Comparison of ENCODE assay signal across 8 cellular contexts in genomic region chr5:103258957-103259704, GRCh38. TPM values are rescaled to one million over a fixed set of nuclear protein-coding genes. Genes with fewer than 3 reads are reported as not detected.
DNase-seq lines count a peak whose midpoint lies in the region; ATAC-seq and TF ChIP-seq lines count a peak whose summit lies in the region.

No MANE protein-coding gene starts in this region.

- 0 to 1% methylated on average over 81 to 91 of the region's 91 CpGs for WGBS in heart right ventricle, 2 donors
- WGBS in prostate gland: under 1% methylated on average over 68 of the region's 91 CpGs
- WGBS in urinary bladder: under 1% methylated on average over 91 of the region's 91 CpGs

- no peak for TF ChIP-seq POLR2A in prostate gland (IDR thresholded peaks at IDR 0.05)

- H3K36me3 Mint-ChIP-seq in activated naive CD8-positive, alpha-beta T cell: no peaks in the 10 kb centered on the region

- peak overlapping the region; percentile 87 for H3K27ac Mint-ChIP-seq in activated naive CD8-positive, alpha-beta T cell

- H3K27me3 ChIP-seq in heart right ventricle (no peaks in the 10 kb centered on the region), prostate gland (replicated peaks; ENCODE audit: insufficient read depth) (no peaks in the 10 kb centered on the region)

- ATAC-seq in GM21576 (IDR thresholded peaks at IDR 0.05; ENCODE audit: unreplicated experiment) (peak; percentile 33), SK-N-SH treated with all-trans-retinoic acid at 6 μM for 48 hours (peak; percentile 54), heart right ventricle (peak; percentile 24 to 79 (median 51))

- H3K27me3 Mint-ChIP-seq in activated naive CD8-positive, alpha-beta T cell: peaks cover 3% of the 10 kb centered on the region

- H3K4me3 Mint-ChIP-seq in activated naive CD8-positive, alpha-beta T cell: peak overlapping the region; percentile 89

- DNase-seq in EH (ENCODE audit: low read depth) (peak; percentile 54), HuH-7.5 (ENCODE audit: low spot score) (peak; percentile 20), heart right ventricle (peak; percentile 36 to 64), prostate gland (ENCODE audit: low spot score) (peak; percentile 38)

- H3K9me3 Mint-ChIP-seq in activated naive CD8-positive, alpha-beta T cell (ENCODE audit: low read depth): no peaks in the 10 kb centered on the region

- H3K4me1 ChIP-seq in heart right ventricle (peaks cover 0 to 46% (median 30%) of the 10 kb centered on the region in 9 donors), prostate gland (replicated peaks) (no peaks in the 10 kb centered on the region), urinary bladder (ENCODE audit: insufficient read depth) (no peaks in the 10 kb centered on the region)

- intact Hi-C loops in heart right ventricle (cut with DNase I): loop anchor here in 1 of 10 donors (10.0 kb wide), 1 partner anchor 306 kb away; the partner anchor contains the start of gene NUDT12
- intact Hi-C loops in prostate gland (cut with DNase I): no loop called here

- no peaks in the 10 kb centered on the region for H3K36me3 ChIP-seq in heart right ventricle
- H3K36me3 ChIP-seq in prostate gland: no peaks in the 10 kb centered on the region
- H3K36me3 ChIP-seq in urinary bladder (ENCODE audit: insufficient read depth): no peaks in the 10 kb centered on the region

- H3K4me3 ChIP-seq in heart right ventricle: peak overlapping the region; percentile 73 to 99 (median 90)
- H3K4me3 ChIP-seq in prostate gland: peak overlapping the region; percentile 67 to 82
- H3K4me3 ChIP-seq in urinary bladder (ENCODE audit: low read depth, low read length): peak overlapping the region; percentile 71

- TF ChIP-seq CTCF in heart right ventricle (IDR thresholded peaks at IDR 0.05): peak in 1 of 9 donors; percentile 15
- no peak for TF ChIP-seq CTCF in prostate gland (IDR thresholded peaks at IDR 0.05)

- H3K27ac ChIP-seq in heart right ventricle: peak overlapping the region; percentile 68 to 93 (median 86)
- peak overlapping the region; percentile 75 to 76 for H3K27ac ChIP-seq in prostate gland
- no peak overlapping the region for H3K27ac ChIP-seq in urinary bladder (ENCODE audit: low read depth)

- no peaks in the 10 kb centered on the region for H3K9me3 ChIP-seq in heart right ventricle
- no peaks in the 10 kb centered on the region for H3K9me3 ChIP-seq in prostate gland

- H3K4me1 Mint-ChIP-seq in activated naive CD8-positive, alpha-beta T cell (ENCODE audit: low read depth): peaks cover 22% of the 10 kb centered on the region

TF ChIP-seq in SK-N-SH treated with all-trans-retinoic acid at 6 μM for 48 hours, 23 proteins besides CTCF, POLR2A, EP300 and RAD21 (continues in another document):
- TF ChIP-seq GLIS3 (CRISPR knock-in tag; IDR thresholded peaks at IDR 0.05): no peak
- no peak for TF ChIP-seq CSDC2 (CRISPR knock-in tag; IDR thresholded peaks at IDR 0.05)
- no peak for TF ChIP-seq RARB (CRISPR knock-in tag; IDR thresholded peaks at IDR 0.05)
- TF ChIP-seq PATZ1 (CRISPR knock-in tag; IDR thresholded peaks at IDR 0.05; ENCODE audit: borderline replicate concordance): no peak
- TF ChIP-seq CSRNP3 (CRISPR knock-in tag; IDR thresholded peaks at IDR 0.05): no peak
- no peak for TF ChIP-seq ZNF70 (CRISPR knock-in tag; IDR thresholded peaks at IDR 0.05)
- TF ChIP-seq TSHZ2 (CRISPR knock-in tag; IDR thresholded peaks at IDR 0.05): no peak; the same call in 1 of the 2 replicates
- no peak for TF ChIP-seq SNAI2 (CRISPR knock-in tag; IDR thresholded peaks at IDR 0.05)
- no peak for TF ChIP-seq ZFP30 (CRISPR knock-in tag; IDR thresholded peaks at IDR 0.05)
- no peak for TF ChIP-seq CREB5 (CRISPR knock-in tag; IDR thresholded peaks at IDR 0.05; ENCODE audit: low read depth)
- no peak for TF ChIP-seq ESRRG (CRISPR knock-in tag; IDR thresholded peaks at IDR 0.05)
- no peak for TF ChIP-seq ZFP3 (CRISPR knock-in tag; IDR thresholded peaks at IDR 0.05)
- no peak for TF ChIP-seq OSR1 (CRISPR knock-in tag; IDR thresholded peaks at IDR 0.05)
- no peak for TF ChIP-seq PPARA (CRISPR knock-in tag; IDR thresholded peaks at IDR 0.05; ENCODE audit: borderline replicate concordance)
- TF ChIP-seq TOX (CRISPR knock-in tag; IDR thresholded peaks at IDR 0.05; ENCODE audit: borderline replicate concordance): no peak
- TF ChIP-seq POU6F1 (CRISPR knock-in tag; IDR thresholded peaks at IDR 0.05; ENCODE audit: borderline replicate concordance, low read depth): no peak
- no peak for TF ChIP-seq ZNF565 (CRISPR knock-in tag; conservative IDR thresholded peaks at IDR 0.05; ENCODE audit: low read depth)
- TF ChIP-seq ZC3H10 (CRISPR knock-in tag; IDR thresholded peaks at IDR 0.05): no peak

RNA-seq across cellular contexts. Expression of gene MACIR, which starts 0.6 kb away (rescaled TPM):
- total RNA-seq in heart right ventricle (1 to 10 TPM; 2.3 to 5.1 (median 3.8) TPM), prostate gland (10 to 100 TPM; 10.4 to 20.1 TPM), urinary bladder (10.2 TPM)
- polyA plus RNA-seq in heart right ventricle (1 to 10 TPM; 1.8 to 4.8 TPM), urinary bladder (3.5 TPM)
